ENCODE assay signal across 19 cellular contexts in genomic region chr12:41972196-41972994, GRCh38.
"Had no signal": no experiment of that assay in that cellular context is flagged by ENCODE, and none has a peak within 500 bp of the region (broad histone marks: within the 10 kb centered on the region; RNA-seq: fewer than 3 reads in every experiment).

No MANE protein-coding gene starts in this region.

- H3K36me3 ChIP-seq: neutrophil, sigmoid colon, stomach had no signal

- H3K9ac ChIP-seq: parathyroid adenoma had no signal

- H3K4me1 ChIP-seq: parathyroid adenoma had no signal

- ATAC-seq: activated CD8-positive, alpha-beta T cell treated with anti-CD3 and anti-CD28 coated beads, Interleukin-2, amount 10 ng/mL, durations not matched to agents 7 days and 5 days; activated naive CD4-positive, alpha-beta T cell treated with anti-CD3 and anti-CD28 coated beads, Interleukin-2, amount 50 U/mL, for 72 hours; activated T-cell treated with anti-CD3 and anti-CD28 coated beads, Interleukin-2, amount 50 U/mL, for 72 hours; left colon had no signal

- H2AFZ ChIP-seq: parathyroid adenoma had no signal

- H3K27me3 ChIP-seq: neutrophil, sigmoid colon, stomach had no signal

- H3K79me2 ChIP-seq: parathyroid adenoma had no signal

- H3K9me3 ChIP-seq: neutrophil, sigmoid colon, stomach had no signal

- H3K27ac ChIP-seq: neutrophil, parathyroid adenoma, sigmoid colon, stomach had no signal

- H3K4me3 ChIP-seq: sigmoid colon, stomach had no signal

- DNase-seq: activated CD4-positive, alpha-beta T cell treated with anti-CD3 and anti-CD28 coated beads, Interleukin-2, amount 10 ng/mL, durations not matched to agents 24 days and 14 days; activated CD4-positive, CD25-positive, alpha-beta regulatory T cell; activated CD8-positive, alpha-beta memory T cell treated with anti-CD3 and anti-CD28 coated beads, Interleukin-2, amount 50 U/mL, for 48 hours; activated CD8-positive, alpha-beta T cell treated with anti-CD3 and anti-CD28 coated beads, Interleukin-2, amount 10 ng/mL, durations not matched to agents 7 days and 5 days; activated gamma-delta T cell; activated T-cell treated with anti-CD3 and anti-CD28 coated beads, Interleukin-2, amount 50 U/mL, for 72 hours; amniotic stem cell; caudate nucleus; cortex of kidney; effector CD4-positive, alpha-beta T cell; foreskin melanocyte; left colon; naive B cell; sigmoid colon; stimulated activated CD4-positive, alpha-beta T cell treated with anti-CD3 and anti-CD28 coated beads, Interleukin-1b, Interleukin-23, amount 100 ng/mL, for 48 hours; stomach had no signal
